Comparison of ENCODE assay signal across 9 cellular contexts in the genomic region with DNA sequence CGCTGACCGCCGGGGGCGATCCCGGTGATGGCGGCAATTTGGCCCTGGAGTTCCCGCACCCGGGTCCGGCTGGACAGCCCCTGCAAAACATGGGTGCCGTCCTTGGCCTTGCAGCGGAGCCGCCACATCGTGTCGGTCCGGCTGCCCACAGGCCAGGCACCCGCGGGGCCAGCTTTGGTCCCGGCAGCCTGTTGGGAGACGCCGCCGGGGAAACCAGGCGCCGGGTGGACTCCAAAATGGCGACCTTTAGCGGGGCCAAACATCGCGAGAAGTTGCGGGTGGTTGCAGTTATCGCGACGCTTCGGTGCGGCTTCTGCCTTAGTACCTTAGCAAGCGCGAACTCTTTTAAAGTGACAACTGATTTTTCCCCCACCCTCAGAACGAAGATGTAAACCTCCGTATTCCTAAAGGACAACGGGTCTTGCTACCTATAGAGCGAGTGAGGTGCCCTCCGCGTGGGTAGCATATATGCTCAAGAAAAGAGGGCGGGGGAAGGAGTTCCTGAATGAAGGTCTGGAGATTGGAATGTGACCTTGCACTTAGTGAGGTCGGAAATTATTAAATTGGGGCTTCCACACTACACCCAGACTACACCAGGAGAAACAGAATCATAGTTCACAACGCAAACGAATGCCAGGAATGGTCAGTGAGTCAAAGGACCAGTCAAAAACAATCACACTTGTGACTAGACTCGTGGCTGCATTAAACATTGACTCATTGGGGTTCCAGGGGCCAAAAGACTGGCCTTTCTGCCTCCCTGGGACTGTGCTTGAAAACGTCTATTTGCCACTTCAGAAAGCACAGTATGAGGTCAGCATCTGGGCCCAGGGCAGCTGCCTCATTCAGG. TPM values are rescaled to one million over a fixed set of nuclear protein-coding genes. Genes with fewer than 3 reads are reported as not detected.
DNase-seq lines count a peak whose midpoint lies in the region; ATAC-seq and TF ChIP-seq lines count a peak whose summit lies in the region.
"Had no signal": no experiment of that assay in that cellular context is flagged by ENCODE, and none has a peak within 500 bp of the region (broad histone marks: within the 10 kb centered on the region; RNA-seq: fewer than 3 reads in every experiment).

A gene (minus strand): TSS at position 441 of the 847 bp plus-strand sequence. CDS start 178 bp downstream, at position 263.

- no peak for TF ChIP-seq CTCF in left lung (IDR thresholded peaks at IDR 0.05)

- peaks cover 21 to 74% of the 10 kb centered on the region in 2 donors for H3K4me1 ChIP-seq in left lung

- peak within 1 kb of the TSS; percentile 91 to 94 for H3K27ac ChIP-seq in left lung
- H3K27ac ChIP-seq: BLaER1 treated with 17β-estradiol and CSF1 and Interleukin-3, amounts not matched to agents 10 nM and 100 nM had no signal

- peak within 1 kb of the TSS; percentile 63 to 68 for H3K4me3 ChIP-seq in left lung
- H3K4me3 ChIP-seq: BLaER1 treated with 17β-estradiol and CSF1 and Interleukin-3, amounts not matched to agents 10 nM and 100 nM had no signal

- H3K9me3 ChIP-seq in left lung = no peaks in the 10 kb centered on the region

- peak within 1 kb of the TSS; percentile 97 for H3K27ac Mint-ChIP-seq in dendritic cell treated with granulocyte-macrophage colony-stimulating factor and Interleukin-4, amounts not matched to agents 40 ng/mL and 50 ng/mL, for 4 days

- peaks cover 0 to 20% of the 10 kb centered on the region in 2 donors for H3K36me3 ChIP-seq in left lung
- H3K36me3 ChIP-seq: BLaER1 treated with 17β-estradiol and CSF1 and Interleukin-3, amounts not matched to agents 10 nM and 100 nM had no signal

- peak; percentile 37 for DNase-seq in 8988T
- DNase-seq in NCI-H526 treated with DMSO at 0.1 percent for 48 hours (lab: John Stamatoyannopoulos, UW) = peak; percentile 63
- peak; percentile 91 for DNase-seq in activated CD4-positive, alpha-beta T cell treated with anti-CD3 and anti-CD28 coated beads, Interleukin-2, amount 50 U/mL, for 1 hour
- DNase-seq in left lung = peak; percentile 92 to 94
- peak; percentile 91 for DNase-seq in stimulated activated CD4-positive, alpha-beta T cell treated with anti-CD3 and anti-CD28 coated beads, Interleukin-1b, Interleukin-23, amount 100 ng/mL, for 48 hours

- H3K36me3 Mint-ChIP-seq in dendritic cell treated with granulocyte-macrophage colony-stimulating factor and Interleukin-4, amounts not matched to agents 40 ng/mL and 50 ng/mL, for 4 days (ENCODE audit: low read depth) = peaks cover 43% of the 10 kb centered on the region

- H3K27me3 ChIP-seq in left lung = no peaks in the 10 kb centered on the region

- peaks cover 30% of the 10 kb centered on the region for H3K4me1 Mint-ChIP-seq in dendritic cell treated with granulocyte-macrophage colony-stimulating factor and Interleukin-4, amounts not matched to agents 40 ng/mL and 50 ng/mL, for 4 days (ENCODE audit: low read depth)

- peak within 1 kb of the TSS; percentile 97 for H3K4me3 Mint-ChIP-seq in dendritic cell treated with granulocyte-macrophage colony-stimulating factor and Interleukin-4, amounts not matched to agents 40 ng/mL and 50 ng/mL, for 4 days

- no peaks in the 10 kb centered on the region for H3K9me3 Mint-ChIP-seq in dendritic cell treated with granulocyte-macrophage colony-stimulating factor and Interleukin-4, amounts not matched to agents 40 ng/mL and 50 ng/mL, for 4 days

- intact Hi-C loops in dendritic cell treated with granulocyte-macrophage colony-stimulating factor and Interleukin-4, amounts not matched to agents 40 ng/mL and 50 ng/mL, for 4 days (cut with micrococcal nuclease) = loop anchor here (5.0 kb wide), 1 partner anchor 34 kb away; no protein-coding TSS in a partner anchor
- intact Hi-C loops in left lung (cut with DNase I) = no loop called here

- H3K27me3 Mint-ChIP-seq in dendritic cell treated with granulocyte-macrophage colony-stimulating factor and Interleukin-4, amounts not matched to agents 40 ng/mL and 50 ng/mL, for 4 days = no peaks in the 10 kb centered on the region

- ATAC-seq in GM18861 (IDR thresholded peaks at IDR 0.05; ENCODE audit: unreplicated experiment) (peak; percentile 37), HG03354 (IDR thresholded peaks at IDR 0.05; ENCODE audit: poor library complexity, severe bottlenecking, unreplicated experiment) (peak; percentile 57), left lung (peak; percentile 53)

RNA-seq across cellular contexts. Expression of the gene that starts here (rescaled TPM):
- 1 to 10 TPM; 7.3 to 9.9 TPM for total RNA-seq in left lung

Comparison
In these comparisons a context has a peak if more than half of its experiments do, and no peak if none do; other contexts are left out.
1. Peak in every context shown above with its lines: DNase-seq, ATAC-seq, H3K4me3 ChIP-seq and H3K27ac ChIP-seq.
2. DNase-seq: peak in every context shown above with its lines; median percentile 93 in left lung; 91 in activated CD4-positive, alpha-beta T cell treated with anti-CD3 and anti-CD28 coated beads, Interleukin-2, amount 50 U/mL, for 1 hour; 91 in stimulated activated CD4-positive, alpha-beta T cell treated with anti-CD3 and anti-CD28 coated beads, Interleukin-1b, Interleukin-23, amount 100 ng/mL, for 48 hours; 63 in NCI-H526 treated with DMSO at 0.1 percent for 48 hours; 37 in 8988T.